ENCODE assay signal across 20 cellular contexts in genomic region chr17:83088451-83089321, GRCh38. TPM values are rescaled to one million over a fixed set of nuclear protein-coding genes. Genes with fewer than 3 reads are reported as not detected.
DNase-seq lines count a peak whose midpoint lies in the region; ATAC-seq and TF ChIP-seq lines count a peak whose summit lies in the region.
"Had no signal": no experiment of that assay in that cellular context is flagged by ENCODE, and none has a peak within 500 bp of the region (broad histone marks: within the 10 kb centered on the region; RNA-seq: fewer than 3 reads in every experiment).

No MANE protein-coding gene starts in this region.

- no peak overlapping the region for H3K23ac ChIP-seq in trophoblast cell (ENCODE audit: low read length)

- H3K27ac Mint-ChIP-seq in CD14-positive monocyte: peak overlapping the region in 6 of 7 donors; percentile 83 to 92 (median 88)
- H3K27ac Mint-ChIP-seq: activated naive CD8-positive, alpha-beta T cell; naive thymus-derived CD4-positive, alpha-beta T cell; stimulated activated naive B cell treated with anti-CD40 and anti-IgM and Interleukin-4, amounts not matched to agents 10 μg/mL and 1 μg/mL and 100 μg/mL, for 72 hours had no signal

- H3K4me3 ChIP-seq in SJCRH30: no peak overlapping the region
- no peak overlapping the region for H3K4me3 ChIP-seq in trophoblast cell (ENCODE audit: low read depth, low read length)
- H3K4me3 ChIP-seq: esophagus muscularis mucosa, lung had no signal

- H3K36me3 ChIP-seq in SJCRH30 (peaks cover 54% of the 10 kb centered on the region), trophoblast cell (ENCODE audit: control insufficient read depth in 1 of 2, insufficient read depth in 2 of 2, low read length in 2 of 2) (peaks cover 54 to 55% of the 10 kb centered on the region in 2 experiments)

- no peak overlapping the region for H4K8ac ChIP-seq in trophoblast cell (ENCODE audit: low read depth, low read length)

- H3K14ac ChIP-seq in trophoblast cell (ENCODE audit: low read length): peak overlapping the region; percentile 16

- no peak overlapping the region for H2AK5ac ChIP-seq in trophoblast cell (ENCODE audit: low read length)

- peaks cover 59% of the 10 kb centered on the region for H3K4me1 Mint-ChIP-seq in CD14-positive monocyte

- peak overlapping the region; percentile 10 for H2BK120ac ChIP-seq in trophoblast cell (ENCODE audit: insufficient read depth, low read length, poor library complexity)

- H2BK12ac ChIP-seq in trophoblast cell (ENCODE audit: low read length): peak overlapping the region; percentile 12

- H3K9me3 Mint-ChIP-seq in CD14-positive monocyte: no peaks in the 10 kb centered on the region
- H3K9me3 Mint-ChIP-seq: brain; IgD-negative memory B cell; naive thymus-derived CD4-positive, alpha-beta T cell; stimulated activated naive B cell treated with anti-CD40 and anti-IgM and Interleukin-4, amounts not matched to agents 10 μg/mL and 1 μg/mL and 100 μg/mL, for 72 hours had no signal

- no peaks in the 10 kb centered on the region for H3K27me3 ChIP-seq in SJCRH30
- H3K27me3 ChIP-seq in trophoblast cell (ENCODE audit: insufficient read depth, low read length): no peaks in the 10 kb centered on the region
- H3K27me3 ChIP-seq: esophagus muscularis mucosa had no signal

- H3K79me2 ChIP-seq in trophoblast cell (ENCODE audit: control insufficient read depth, insufficient read depth, low read length, poor library complexity): peaks cover 43% of the 10 kb centered on the region

- H3K4ac ChIP-seq in trophoblast cell (ENCODE audit: low read depth, low read length): peak overlapping the region; percentile 25

- H4K12ac ChIP-seq in trophoblast cell (ENCODE audit: low read depth, low read length): no peak overlapping the region

- TF ChIP-seq CTCF in CD14-positive monocyte (IDR thresholded peaks at IDR 0.05): no peak

- peak overlapping the region; percentile 58 for H3K18ac ChIP-seq in trophoblast cell (ENCODE audit: low read length)

- peak overlapping the region; percentile 48 for H4K91ac ChIP-seq in trophoblast cell (ENCODE audit: low read depth, low read length)

- no CpG with 5 or more reads among the region's 29 CpGs for WGBS in trophoblast cell (ENCODE audit: extremely low coverage, insufficient coverage, insufficient read length)

- DNase-seq in CD14-positive monocyte (ENCODE audit: low spot score): no peak
- DNase-seq in SJCRH30: no peak
- DNase-seq in epithelial cell of prostate (ENCODE audit: low read depth, low spot score): no peak
- no peak for DNase-seq in trophoblast cell
- DNase-seq in HCEC 1CT: no peak
- DNase-seq in hypothalamus (lab: John Stamatoyannopoulos, UW): no peak
- no peak for DNase-seq in stimulated activated CD8-positive, alpha-beta memory T cell treated with anti-CD3 and anti-CD28 coated beads, Interleukin-4, amount 100 ng/mL, for 48 hours
- DNase-seq: CD8-positive, alpha-beta memory T cell; dermis blood vessel endothelial cell; DND-41; naive thymus-derived CD4-positive, alpha-beta T cell; NCI-H1930; NCI-H446 treated with DMSO at 0.1 percent for 48 hours; stimulated activated naive B cell treated with anti-CD40 and anti-IgM and Interleukin-4, amounts not matched to agents 10 μg/mL and 1 μg/mL and 100 μg/mL, for 72 hours had no signal

- no peak overlapping the region for H3K9ac ChIP-seq in trophoblast cell (ENCODE audit: low read length)

- H2BK5ac ChIP-seq in trophoblast cell (ENCODE audit: low read depth, low read length, poor library complexity): peak overlapping the region; percentile 10

- no peak overlapping the region for H3K4me2 ChIP-seq in trophoblast cell (ENCODE audit: low read length)

- intact Hi-C loops in CD14-positive monocyte (cut with micrococcal nuclease): no loop called here

- no peak for ATAC-seq in HG03175 (IDR thresholded peaks at IDR 0.05; ENCODE audit: unreplicated experiment)
- ATAC-seq: stimulated activated naive B cell treated with anti-CD40 and anti-IgM and Interleukin-4, amounts not matched to agents 10 μg/mL and 1 μg/mL and 100 μg/mL, for 72 hours had no signal

- H3K36me3 Mint-ChIP-seq in CD14-positive monocyte: peaks cover 64 to 85% of the 10 kb centered on the region in 2 donors
- H3K36me3 Mint-ChIP-seq: activated naive CD8-positive, alpha-beta T cell had no signal

- H3K9me3 ChIP-seq in SJCRH30 (replicated peaks) (no peaks in the 10 kb centered on the region), trophoblast cell (ENCODE audit: insufficient read depth, low read depth, low read length) (no peaks in the 10 kb centered on the region)
- H3K9me3 ChIP-seq: esophagus muscularis mucosa had no signal

- H3K79me1 ChIP-seq in trophoblast cell (ENCODE audit: low read length): peaks cover 25% of the 10 kb centered on the region

- H3K27me3 Mint-ChIP-seq in CD14-positive monocyte (ENCODE audit: low read depth in 3 of 3): no peaks in the 10 kb centered on the region
- H3K27me3 Mint-ChIP-seq: activated naive CD8-positive, alpha-beta T cell; brain; CD8-positive, alpha-beta memory T cell; IgD-negative memory B cell; naive thymus-derived CD4-positive, alpha-beta T cell; stimulated activated naive B cell treated with anti-CD40 and anti-IgM and Interleukin-4, amounts not matched to agents 10 μg/mL and 1 μg/mL and 100 μg/mL, for 72 hours had no signal

- peak overlapping the region; percentile 58 to 71 for H3K4me3 Mint-ChIP-seq in CD14-positive monocyte
- H3K4me3 Mint-ChIP-seq: activated naive CD8-positive, alpha-beta T cell; naive thymus-derived CD4-positive, alpha-beta T cell; stimulated activated naive B cell treated with anti-CD40 and anti-IgM and Interleukin-4, amounts not matched to agents 10 μg/mL and 1 μg/mL and 100 μg/mL, for 72 hours had no signal

- H3K27ac ChIP-seq in SJCRH30 (peak overlapping the region; percentile 95; the same call in 1 of the 2 replicates), epithelial cell of prostate (peak overlapping the region; percentile 61), trophoblast cell (ENCODE audit: low read depth, low read length) (peak overlapping the region; percentile 63)

- peak overlapping the region; percentile 26 for H2AFZ ChIP-seq in trophoblast cell (ENCODE audit: insufficient read depth, low read length, poor library complexity)

- H3K4me1 ChIP-seq in SJCRH30: peaks cover 54% of the 10 kb centered on the region
- peaks cover 59 to 68% of the 10 kb centered on the region in 2 experiments for H3K4me1 ChIP-seq in trophoblast cell (ENCODE audit: control insufficient read depth in 1 of 2, insufficient read depth in 2 of 2, low read length in 2 of 2)

RNA-seq across cellular contexts. Expression of gene METRNL, which starts 9.3 kb away (rescaled TPM):
- polyA plus RNA-seq in CD14-positive monocyte: 10 to 100 TPM; 13.1 to 29.8 TPM
- 46.2 and 49.7 TPM in 2 replicates for total RNA-seq in SJCRH30 (2014; rRNA removed; shearing (Covaris generic))
- polyA plus RNA-seq in trophoblast cell (2013): 73.5 and 78.5 TPM in 2 replicates
- polyA plus RNA-seq: naive thymus-derived CD4-positive, alpha-beta T cell had no signal
